29 cellular contexts compared by ENCODE assay signal in the genomic region with DNA sequence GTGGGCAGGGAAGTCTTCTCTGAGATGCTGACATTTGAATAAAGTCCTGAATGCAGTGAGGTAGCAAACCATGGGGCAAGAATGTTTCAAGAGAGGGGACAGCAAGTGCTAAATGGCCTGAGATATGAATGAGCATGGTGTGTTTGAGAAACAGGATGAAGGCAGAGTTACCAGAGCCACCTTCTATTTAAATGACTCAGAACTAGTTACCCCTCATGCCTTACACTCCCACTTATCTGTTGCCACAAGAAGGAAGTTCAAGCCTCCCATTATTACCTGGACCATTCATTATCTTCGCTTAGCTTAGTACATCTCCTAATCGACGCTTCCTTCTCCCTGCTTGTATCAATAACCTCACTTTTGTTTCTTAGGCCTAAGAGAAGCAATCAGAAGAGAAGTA.
"Had no signal": no experiment of that assay in that cellular context is flagged by ENCODE, and none has a peak within 500 bp of the region (broad histone marks: within the 10 kb centered on the region; RNA-seq: fewer than 3 reads in every experiment).

No MANE protein-coding gene starts in this region.

- H3K27ac ChIP-seq: adrenal gland, breast epithelium, coronary artery, epithelial cell of prostate, esophagus squamous epithelium, gastroesophageal sphincter, heart right ventricle, hepatocyte had no signal

- H3K27me3 ChIP-seq: esophagus squamous epithelium, gastroesophageal sphincter, hepatocyte had no signal

- H3K4me2 ChIP-seq: hepatocyte had no signal

- H3K4me3 ChIP-seq: adrenal gland, breast epithelium, coronary artery, esophagus squamous epithelium, gastroesophageal sphincter, heart right ventricle, hepatocyte had no signal

- H2AFZ ChIP-seq: hepatocyte had no signal

- DNase-seq: activated CD4-positive, alpha-beta memory T cell treated with anti-CD3 and anti-CD28 coated beads for 36 hours; activated CD4-positive, alpha-beta T cell treated with anti-CD3 and anti-CD28 coated beads for 36 hours; activated CD4-positive, alpha-beta T cell treated with anti-CD3 and anti-CD28 coated beads, Interleukin-2, amount 10 ng/mL, durations not matched to agents 24 days and 14 days; activated CD4-positive, CD25-positive, alpha-beta regulatory T cell; activated CD4-positive, CD25-positive, alpha-beta regulatory T cell treated with anti-CD3 and anti-CD28 coated beads, Interleukin-2, amount 50 U/mL, for 72 hours; activated CD8-positive, alpha-beta memory T cell treated with anti-CD3 and anti-CD28 coated beads, Interleukin-2, amount 10 ng/mL, durations not matched to agents 7 days and 5 days; activated CD8-positive, alpha-beta memory T cell treated with anti-CD3 and anti-CD28 coated beads, Interleukin-2, amount 50 U/mL, for 4 hours; activated CD8-positive, alpha-beta T cell treated with anti-CD3 and anti-CD28 coated beads, Interleukin-2, amount 10 ng/mL, durations not matched to agents 7 days and 5 days; activated effector memory CD4-positive, alpha-beta T cell treated with anti-CD3 and anti-CD28 coated beads, Interleukin-2, amount 50 U/mL, for 16 hours; activated naive CD4-positive, alpha-beta T cell treated with anti-CD3 and anti-CD28 coated beads for 36 hours; activated naive CD8-positive, alpha-beta T cell treated with anti-CD3 and anti-CD28 coated beads for 36 hours; activated naive CD8-positive, alpha-beta T cell treated with anti-CD3 and anti-CD28 coated beads, Interleukin-2, amount 50 U/mL, for 24 hours; activated T-cell treated with anti-CD3 and anti-CD28 coated beads, Interleukin-2, amount 50 U/mL, for 1 hour; activated T-cell treated with anti-CD3 and anti-CD28 coated beads, Interleukin-2, amount 50 U/mL, for 48 hours; adrenal gland; amygdala; aorta; effector CD8-positive, alpha-beta T cell; esophagus squamous epithelium; foreskin melanocyte; heart right ventricle; T-helper 2 cell had no signal

- FAIRE-seq: endometrium, endothelial cell of umbilical vein had no signal

- ATAC-seq: activated CD4-positive, alpha-beta T cell treated with anti-CD3 and anti-CD28 coated beads for 36 hours; activated CD8-positive, alpha-beta memory T cell treated with anti-CD3 and anti-CD28 coated beads, Interleukin-2, amount 10 ng/mL, durations not matched to agents 7 days and 5 days; activated CD8-positive, alpha-beta T cell treated with anti-CD3 and anti-CD28 coated beads, Interleukin-2, amount 10 ng/mL, durations not matched to agents 7 days and 5 days; activated naive CD8-positive, alpha-beta T cell treated with anti-CD3 and anti-CD28 coated beads, Interleukin-2, amount 50 U/mL, for 24 hours; gastroesophageal sphincter; heart right ventricle had no signal

- H3K36me3 ChIP-seq: adrenal gland, breast epithelium, esophagus squamous epithelium, gastroesophageal sphincter, heart right ventricle had no signal

- H3K4me1 ChIP-seq: adrenal gland, breast epithelium, esophagus squamous epithelium, gastroesophageal sphincter, heart right ventricle had no signal

- H3K79me2 ChIP-seq: hepatocyte had no signal

- H3K9me3 ChIP-seq: adrenal gland, breast epithelium, esophagus squamous epithelium, gastroesophageal sphincter, heart right ventricle had no signal
